ENCODE assay signal across 8 cellular contexts in the genomic region with DNA sequence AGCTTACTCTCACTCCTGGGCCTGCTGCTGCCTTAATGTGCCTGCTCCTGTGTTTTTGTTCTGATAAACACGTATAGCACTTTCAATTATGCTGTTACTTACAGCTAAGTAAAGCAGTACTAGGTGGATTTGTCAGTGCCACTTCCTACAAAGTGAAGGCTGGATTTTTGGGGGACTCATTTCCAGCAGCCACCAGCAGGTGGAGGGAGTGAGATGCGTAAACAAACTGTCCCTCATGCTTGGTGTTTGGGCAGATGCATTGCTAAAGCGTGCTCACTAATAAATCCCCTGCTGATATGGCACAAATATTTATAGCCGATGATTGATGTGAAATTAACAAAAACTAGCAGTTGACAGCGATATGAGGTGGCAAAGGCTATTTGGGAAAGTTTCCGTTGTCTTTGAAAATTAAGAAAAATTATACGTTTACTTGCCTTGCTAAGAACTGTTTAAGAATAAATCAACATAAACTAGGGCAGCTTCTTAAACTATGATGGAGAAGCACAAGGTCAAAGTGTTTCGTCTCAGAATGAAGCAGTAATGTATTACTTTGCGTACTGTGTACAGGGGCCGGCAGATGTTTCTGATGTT.
DNase-seq lines count a peak whose midpoint lies in the region; ATAC-seq and TF ChIP-seq lines count a peak whose summit lies in the region.

No MANE protein-coding gene starts in this region.

- H3K9ac ChIP-seq in NT2/D1 (ENCODE audit: insufficient read length, low read depth), result no peak overlapping the region

- TF ChIP-seq CTCF in heart right ventricle (IDR thresholded peaks at IDR 0.05), result peak; percentile 68 to 91 (median 87)
- TF ChIP-seq CTCF in retinal pigment epithelial cell (conservative IDR thresholded peaks at IDR 0.05; ENCODE audit: low read depth, low read length), result peak; percentile 93

- H3K27me3 ChIP-seq in NT2/D1 (ENCODE audit: insufficient read depth, insufficient read length) (no peaks in the 10 kb centered on the region), heart right ventricle (no peaks in the 10 kb centered on the region)

- H3K4me3 ChIP-seq in NT2/D1 (ENCODE audit: insufficient read length, low read depth) (no peak overlapping the region), heart right ventricle (no peak overlapping the region), retinal pigment epithelial cell (ENCODE audit: low read length) (no peak overlapping the region)

- no peak overlapping the region for H3K27ac ChIP-seq in heart right ventricle

- peaks cover 13% of the 10 kb centered on the region for H3K36me3 ChIP-seq in NT2/D1 (ENCODE audit: insufficient read depth, insufficient read length, low read length)
- no peaks in the 10 kb centered on the region for H3K36me3 ChIP-seq in heart right ventricle

- intact Hi-C loops in heart right ventricle (cut with DNase I), result loop anchor here (1.0 to 10.0 kb wide), 13 partner anchors 72 to 461 kb away; no protein-coding TSS in a partner anchor

- 38 to 41% methylated on average over 10 of the region's 10 CpGs for WGBS in heart right ventricle, 2 donors

- peak; percentile 55 for DNase-seq in DMS153 (lab: John Stamatoyannopoulos, UW)
- peak; percentile 66 for DNase-seq in NT2/D1 (ENCODE audit: low read depth, low spot score)
- DNase-seq in amniotic epithelial cell (ENCODE audit: low read depth), result peak; percentile 70
- DNase-seq in heart right ventricle, result peak; percentile 69 to 73
- no peak for DNase-seq in retinal pigment epithelial cell (ENCODE audit: low read depth)

- H3K4me1 ChIP-seq in NT2/D1 (ENCODE audit: insufficient read depth, insufficient read length) (peaks cover 19% of the 10 kb centered on the region), heart right ventricle (peaks cover 0 to 14% (median 8%) of the 10 kb centered on the region in 9 donors)

- H3K9me3 ChIP-seq in NT2/D1 (ENCODE audit: insufficient read depth, low read length), result no peaks in the 10 kb centered on the region
- no peaks in the 10 kb centered on the region for H3K9me3 ChIP-seq in heart right ventricle

- ATAC-seq in HG02798 (IDR thresholded peaks at IDR 0.05; ENCODE audit: poor library complexity, unreplicated experiment) (peak; percentile 50), heart right ventricle (peak; percentile 57 to 85 (median 71)), GM18511 (IDR thresholded peaks at IDR 0.05; ENCODE audit: unreplicated experiment) (no peak), GM21528 (IDR thresholded peaks at IDR 0.05; ENCODE audit: low FRiP score, unreplicated experiment) (no peak)

Comparison
In these comparisons a context has a peak if more than half of its experiments do, and no peak if none do; other contexts are left out.
1. ATAC-seq: peak in HG02798 (single experiment) and heart right ventricle (8 of 8); none in GM18511 (single experiment) and GM21528 (single experiment).